8 cellular contexts compared by ENCODE assay signal in the genomic region with DNA sequence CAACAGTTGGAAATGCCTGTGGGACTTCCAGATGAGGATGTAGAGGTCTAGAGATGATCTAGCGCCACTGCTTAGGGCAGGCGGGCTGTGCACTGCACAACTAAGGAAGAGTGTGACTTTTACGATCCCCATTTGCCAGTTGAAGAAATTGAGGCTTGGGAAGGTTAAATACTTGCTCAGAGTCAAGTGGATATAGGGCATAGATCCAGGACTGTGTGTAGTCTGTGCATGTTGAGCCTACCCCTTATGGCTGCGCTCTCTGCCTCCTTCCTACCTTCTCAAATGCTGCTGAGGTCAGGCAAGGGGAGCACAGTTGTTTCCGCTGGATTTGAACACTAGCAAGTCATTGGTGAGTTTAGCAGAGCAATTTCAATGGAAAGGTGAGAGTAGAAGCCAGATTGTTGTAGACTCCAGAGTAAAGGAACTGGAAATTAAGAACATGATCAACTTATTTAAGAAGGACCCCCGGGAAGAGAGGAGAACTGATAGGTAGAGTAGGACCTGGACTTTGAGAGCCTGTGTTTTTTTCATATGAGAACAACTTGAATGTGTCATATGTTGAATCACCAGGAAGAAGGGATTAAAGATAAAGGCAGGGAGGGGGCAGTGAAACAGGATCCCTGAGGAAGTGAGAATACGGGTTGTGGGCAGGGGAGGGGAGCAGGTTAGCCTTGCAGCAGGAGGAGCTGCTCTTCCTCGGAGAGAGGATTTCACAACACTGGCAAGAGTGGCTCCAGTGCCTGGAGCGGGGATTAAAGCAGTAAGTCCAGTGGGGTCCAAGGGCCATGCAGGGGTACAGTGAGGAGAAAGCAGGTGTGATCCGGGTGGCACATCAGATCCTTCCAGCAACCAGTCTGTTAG. TPM values are rescaled to one million over a fixed set of nuclear protein-coding genes. Genes with fewer than 3 reads are reported as not detected.
DNase-seq lines count a peak whose midpoint lies in the region; FAIRE-seq and TF ChIP-seq lines count a peak whose summit lies in the region.

No MANE protein-coding gene starts in this region.

- H3K9me3 Mint-ChIP-seq in osteocyte (ENCODE audit: unreplicated experiment) = no peaks in the 10 kb centered on the region

- H3K36me3 Mint-ChIP-seq in osteocyte (ENCODE audit: unreplicated experiment) = peaks cover 18% of the 10 kb centered on the region

- no peaks in the 10 kb centered on the region for H3K27me3 Mint-ChIP-seq in osteocyte (ENCODE audit: unreplicated experiment)

- peak; percentile 9 for DNase-seq in NCI-H2171 treated with DMSO at 0.1 percent for 48 hours (lab: John Stamatoyannopoulos, UW)
- DNase-seq in NCI-H2171 (lab: John Stamatoyannopoulos, UW) = no peak
- DNase-seq in NOMO-1 treated with DMSO at 0.1 percent for 48 hours (lab: John Stamatoyannopoulos, UW; ENCODE audit: unreplicated experiment) = peak; percentile 64
- peak; percentile 75 for DNase-seq in dedifferentiated amniotic fluid mesenchymal stem cell (ENCODE audit: extremely low spot score)
- DNase-seq in osteocyte (ENCODE audit: extremely low spot score, unreplicated experiment) = no peak
- DNase-seq in DMS153 treated with DMSO at 0.1 percent for 48 hours (lab: John Stamatoyannopoulos, UW; ENCODE audit: unreplicated experiment) = no peak
- no peak for DNase-seq in frontal cortex (ENCODE audit: low spot score in 2 of 2)
- no peak for DNase-seq in NCI-H1436 (lab: John Stamatoyannopoulos, UW)

- H3K4me3 Mint-ChIP-seq in osteocyte (ENCODE audit: unreplicated experiment) = peak overlapping the region; percentile 67

- peak overlapping the region; percentile 72 for H3K27ac Mint-ChIP-seq in osteocyte (ENCODE audit: unreplicated experiment)

- peaks cover 71% of the 10 kb centered on the region for H3K4me1 Mint-ChIP-seq in osteocyte (ENCODE audit: unreplicated experiment)

- FAIRE-seq in frontal cortex (lab: Jason Lieb, UNC) = no peak

- TF ChIP-seq CTCF in osteocyte (IDR thresholded peaks at IDR 0.05) = peak; percentile 12

RNA-seq across cellular contexts. Expression of a gene that starts 2.7 kb away (rescaled TPM):
- total RNA-seq in osteocyte = 271 and 278 TPM in 2 replicates
- total RNA-seq in frontal cortex = 36.7 TPM

RNA-seq across cellular contexts. Expression of a gene that starts 49.6 kb away (rescaled TPM):
- not detected in 2 replicates for total RNA-seq in osteocyte
- not detected for total RNA-seq in frontal cortex

Comparison
In these comparisons a context has a peak if more than half of its experiments do, and no peak if none do; other contexts are left out.
1. DNase-seq: peak in NCI-H2171 treated with DMSO at 0.1 percent for 48 hours (single experiment), NOMO-1 treated with DMSO at 0.1 percent for 48 hours (single experiment) and dedifferentiated amniotic fluid mesenchymal stem cell (single experiment); none in NCI-H2171 (single experiment), osteocyte (single experiment), DMS153 treated with DMSO at 0.1 percent for 48 hours (single experiment), frontal cortex (0 of 2) and NCI-H1436 (single experiment).